In the genomic region with DNA sequence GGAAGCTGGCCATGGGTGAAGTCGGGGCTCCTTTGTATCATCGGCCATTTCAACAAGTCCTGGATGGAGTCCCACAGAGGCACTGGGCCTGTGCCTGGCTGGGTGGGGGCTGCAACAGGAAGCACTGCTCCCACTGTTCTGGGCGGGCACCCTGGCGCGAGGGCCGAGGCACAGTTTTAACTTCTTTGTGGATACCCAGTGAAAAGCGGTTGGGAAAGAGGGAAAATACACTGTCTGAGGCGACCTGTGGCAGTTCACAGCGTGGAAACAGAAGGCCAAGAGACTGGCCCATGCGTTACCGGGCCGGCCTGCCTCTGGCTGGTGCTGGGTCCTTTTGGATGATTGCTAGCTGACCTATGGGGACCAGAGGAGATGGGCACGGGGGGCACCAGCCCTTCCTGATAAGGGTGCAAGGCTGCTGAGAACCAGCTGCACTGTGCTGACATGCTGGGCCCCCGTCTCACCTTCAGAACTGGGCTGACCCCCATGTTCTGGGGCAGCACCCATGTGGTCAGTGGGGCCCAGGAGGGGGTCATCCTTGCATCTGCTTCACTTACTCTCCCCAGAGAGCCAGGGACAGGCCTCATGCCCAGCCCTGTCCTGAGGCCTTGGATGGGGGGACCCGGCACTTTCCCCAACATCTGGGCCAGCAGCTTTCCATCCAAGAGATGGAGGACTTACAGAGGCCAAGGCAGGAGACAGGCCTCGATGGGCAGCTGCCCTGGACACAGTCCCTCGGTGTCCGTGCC, we compare ENCODE assay signal across 18 cellular contexts. TPM values are rescaled to one million over a fixed set of nuclear protein-coding genes. Genes with fewer than 3 reads are reported as not detected.
DNase-seq lines count a peak whose midpoint lies in the region; ATAC-seq and TF ChIP-seq lines count a peak whose summit lies in the region.
"Had no signal": no experiment of that assay in that cellular context is flagged by ENCODE, and none has a peak within 500 bp of the region (broad histone marks: within the 10 kb centered on the region; RNA-seq: fewer than 3 reads in every experiment).

No MANE protein-coding gene starts in this region.

- peak overlapping the region; percentile 58 for H3K27ac Mint-ChIP-seq in activated CD4-positive, alpha-beta T cell treated with anti-CD3 and anti-CD28 coated beads, Interleukin-2, amount 10 ng/mL, durations not matched to agents 24 days and 14 days
- peak overlapping the region; percentile 89 for H3K27ac Mint-ChIP-seq in stimulated activated effector memory CD8-positive, alpha-beta T cell treated with anti-CD3 and anti-CD28 coated beads, Interleukin-12 subunit alpha, Interleukin-12 subunit beta, amount 100 ng/mL, for 72 hours
- H3K27ac Mint-ChIP-seq: activated naive CD8-positive, alpha-beta T cell; stimulated activated naive CD8-positive, alpha-beta T cell treated with anti-CD3 and anti-CD28 coated beads, Interleukin-15, Interleukin-2, amounts not matched to agents 100 ng/mL and 50 ng/mL, for 24 hours had no signal

- no peaks in the 10 kb centered on the region for H3K36me3 ChIP-seq in OCI-LY7 (ENCODE audit: insufficient read depth, low read length)
- no peaks in the 10 kb centered on the region for H3K36me3 ChIP-seq in ascending aorta

- H3K79me2 ChIP-seq in OCI-LY7 (ENCODE audit: insufficient read depth, low read depth, low read length), result no peaks in the 10 kb centered on the region

- H3K9me3 Mint-ChIP-seq in activated CD4-positive, alpha-beta T cell treated with anti-CD3 and anti-CD28 coated beads, Interleukin-2, amount 10 ng/mL, durations not matched to agents 24 days and 14 days, result no peaks in the 10 kb centered on the region
- no peaks in the 10 kb centered on the region for H3K9me3 Mint-ChIP-seq in stimulated activated effector memory CD8-positive, alpha-beta T cell treated with anti-CD3 and anti-CD28 coated beads, Interleukin-12 subunit alpha, Interleukin-12 subunit beta, amount 100 ng/mL, for 72 hours
- H3K9me3 Mint-ChIP-seq: effector memory CD8-positive, alpha-beta T cell; stimulated activated naive CD8-positive, alpha-beta T cell treated with anti-CD3 and anti-CD28 coated beads, Interleukin-15, Interleukin-2, amounts not matched to agents 100 ng/mL and 50 ng/mL, for 24 hours had no signal

- TF ChIP-seq CTCF in OCI-LY7 (conservative IDR thresholded peaks at IDR 0.05; ENCODE audit: low read length) (no peak), ascending aorta (IDR thresholded peaks at IDR 0.05) (no peak)

- H3K27ac ChIP-seq in OCI-LY7 (ENCODE audit: low read depth, low read length, poor library complexity, severe bottlenecking) (peak overlapping the region; percentile 32), epithelial cell of prostate (peak overlapping the region; percentile 77), ascending aorta (no peak overlapping the region)
- H3K27ac ChIP-seq: foreskin keratinocyte had no signal

- H3K4me1 ChIP-seq in OCI-LY7 (ENCODE audit: insufficient read depth, low read length, poor library complexity, severe bottlenecking) (peaks cover 36% of the 10 kb centered on the region), ascending aorta (peaks cover 4 to 13% of the 10 kb centered on the region in 2 donors)
- H3K4me1 ChIP-seq: foreskin keratinocyte had no signal

- peaks cover 20% of the 10 kb centered on the region for H3K27me3 ChIP-seq in ascending aorta

- intact Hi-C loops in activated CD4-positive, alpha-beta T cell treated with anti-CD3 and anti-CD28 coated beads, Interleukin-2, amount 10 ng/mL, durations not matched to agents 24 days and 14 days (cut with micrococcal nuclease), result loop anchor here (1.0 kb wide), 1 partner anchor 11 kb away; a partner anchor contains a TSS
- intact Hi-C loops in OCI-LY7 (cut with micrococcal nuclease; ENCODE audit: unreplicated experiment) (no loop called here), ascending aorta (cut with DNase I) (no loop called here)

- H3K4me1 Mint-ChIP-seq in activated CD4-positive, alpha-beta T cell treated with anti-CD3 and anti-CD28 coated beads, Interleukin-2, amount 10 ng/mL, durations not matched to agents 24 days and 14 days, result peaks cover 27% of the 10 kb centered on the region
- H3K4me1 Mint-ChIP-seq in stimulated activated effector memory CD8-positive, alpha-beta T cell treated with anti-CD3 and anti-CD28 coated beads, Interleukin-12 subunit alpha, Interleukin-12 subunit beta, amount 100 ng/mL, for 72 hours, result peaks cover 38% of the 10 kb centered on the region

- H4K20me1 ChIP-seq in OCI-LY7 (ENCODE audit: insufficient read depth, low read length), result no peaks in the 10 kb centered on the region

- peak overlapping the region; percentile 42 for H2AFZ ChIP-seq in OCI-LY7 (ENCODE audit: low read length)

- peak overlapping the region; percentile 47; the same call in 1 of the 2 replicates for H3K4me2 ChIP-seq in OCI-LY7 (ENCODE audit: low read length)

- no peaks in the 10 kb centered on the region for H3K9me2 ChIP-seq in OCI-LY7 (ENCODE audit: insufficient read depth, low read length)

- no peak for ATAC-seq in stimulated activated effector memory CD8-positive, alpha-beta T cell treated with anti-CD3 and anti-CD28 coated beads, Interleukin-12 subunit alpha, Interleukin-12 subunit beta, amount 100 ng/mL, for 72 hours
- no peak for ATAC-seq in GM18861 (IDR thresholded peaks at IDR 0.05; ENCODE audit: unreplicated experiment)
- ATAC-seq: foreskin keratinocyte had no signal

- H3K4me3 ChIP-seq in OCI-LY7 (ENCODE audit: low read depth, low read length, poor library complexity, severe bottlenecking) (no peak overlapping the region), ascending aorta (no peak overlapping the region)

- peaks cover 21% of the 10 kb centered on the region for H3K27me3 Mint-ChIP-seq in activated CD4-positive, alpha-beta T cell treated with anti-CD3 and anti-CD28 coated beads, Interleukin-2, amount 10 ng/mL, durations not matched to agents 24 days and 14 days

- BruUV-seq in OCI-LY7 (replicated peaks; lab: Mats Ljungman, UMichigan), result no TSS peak

- POLR2A ChIA-PET in OCI-LY7 (lab: Charles Lee), result interaction anchor here (0.6 to 0.8 kb wide), 2 partner anchors 9 to 23 kb away, joined by 3 read pairs; no protein-coding TSS in a partner anchor

- DNase-seq in activated CD4-positive, alpha-beta T cell treated with anti-CD3 and anti-CD28 coated beads, Interleukin-2, amount 10 ng/mL, durations not matched to agents 24 days and 14 days, result no peak
- no peak for DNase-seq in activated CD4-positive, alpha-beta T cell treated with anti-CD3 and anti-CD28 coated beads, Interleukin-2, amount 50 U/mL, for 1 hour
- DNase-seq in OCI-LY7 (ENCODE audit: low spot score), result no peak
- no peak for DNase-seq in epithelial cell of prostate (ENCODE audit: low read depth, low spot score)
- DNase-seq in stimulated activated effector memory CD8-positive, alpha-beta T cell treated with anti-CD3 and anti-CD28 coated beads, Interleukin-12 subunit alpha, Interleukin-12 subunit beta, amount 100 ng/mL, for 72 hours (ENCODE audit: low spot score in 2 of 2), result no peak
- no peak for DNase-seq in ascending aorta (ENCODE audit: low spot score in 2 of 2)
- DNase-seq in NCI-H187 (lab: John Stamatoyannopoulos, UW), result no peak
- DNase-seq: foreskin keratinocyte, HCEC 1CT, NCI-H345, occipital lobe had no signal

- no peak overlapping the region for H3K4me3 Mint-ChIP-seq in activated CD4-positive, alpha-beta T cell treated with anti-CD3 and anti-CD28 coated beads, Interleukin-2, amount 10 ng/mL, durations not matched to agents 24 days and 14 days
- peak overlapping the region; percentile 52 for H3K4me3 Mint-ChIP-seq in stimulated activated effector memory CD8-positive, alpha-beta T cell treated with anti-CD3 and anti-CD28 coated beads, Interleukin-12 subunit alpha, Interleukin-12 subunit beta, amount 100 ng/mL, for 72 hours
- H3K4me3 Mint-ChIP-seq: activated naive CD8-positive, alpha-beta T cell; stimulated activated naive CD8-positive, alpha-beta T cell treated with anti-CD3 and anti-CD28 coated beads, Interleukin-15, Interleukin-2, amounts not matched to agents 100 ng/mL and 50 ng/mL, for 24 hours had no signal

- CTCF ChIA-PET in OCI-LY7 (lab: Charles Lee; ENCODE audit: unreplicated experiment), result interaction anchor here (0.9 kb wide), 1 partner anchor 11 kb away, joined by 3 read pairs; no protein-coding TSS in a partner anchor

- H3K36me3 Mint-ChIP-seq in activated CD4-positive, alpha-beta T cell treated with anti-CD3 and anti-CD28 coated beads, Interleukin-2, amount 10 ng/mL, durations not matched to agents 24 days and 14 days (ENCODE audit: low read depth), result no peaks in the 10 kb centered on the region
- H3K36me3 Mint-ChIP-seq in stimulated activated effector memory CD8-positive, alpha-beta T cell treated with anti-CD3 and anti-CD28 coated beads, Interleukin-12 subunit alpha, Interleukin-12 subunit beta, amount 100 ng/mL, for 72 hours, result no peaks in the 10 kb centered on the region
- H3K36me3 Mint-ChIP-seq: activated naive CD8-positive, alpha-beta T cell had no signal

- H3K9me3 ChIP-seq in OCI-LY7 (ENCODE audit: low read length) (no peaks in the 10 kb centered on the region), ascending aorta (no peaks in the 10 kb centered on the region)

RNA-seq across cellular contexts. Expression of a gene that starts 4.2 kb away (rescaled TPM):
- 0.07 TPM in 1 of 2 replicates, not detected in the other for total RNA-seq in activated CD4-positive, alpha-beta T cell treated with anti-CD3 and anti-CD28 coated beads, Interleukin-2, amount 10 ng/mL, durations not matched to agents 24 days and 14 days
- total RNA-seq in OCI-LY7 (2014; rRNA removed; shearing (Covaris generic)), result 0.15 TPM in 1 of 2 replicates, not detected in the other
- not detected in 2 replicates for total RNA-seq in OCI-LY7 (2022)
- not detected for total RNA-seq in ascending aorta
- total RNA-seq: A673, G401, mesenteric fat pad, occipital lobe had no signal

RNA-seq across cellular contexts. Expression of a gene that starts 10.3 kb away (rescaled TPM):
- 20.1 and 21.1 TPM in 2 replicates for total RNA-seq in activated CD4-positive, alpha-beta T cell treated with anti-CD3 and anti-CD28 coated beads, Interleukin-2, amount 10 ng/mL, durations not matched to agents 24 days and 14 days
- total RNA-seq in OCI-LY7 (2014; rRNA removed; shearing (Covaris generic)), result 10.2 and 12.9 TPM in 2 replicates
- total RNA-seq in OCI-LY7 (2022), result 23.9 and 25.6 TPM in 2 replicates
- total RNA-seq in ascending aorta, result 31.8 TPM

RNA-seq across cellular contexts. Expression of a gene that starts 42.7 kb away (rescaled TPM):
- total RNA-seq in activated CD4-positive, alpha-beta T cell treated with anti-CD3 and anti-CD28 coated beads, Interleukin-2, amount 10 ng/mL, durations not matched to agents 24 days and 14 days, result 1.2 and 2.1 TPM in 2 replicates
- not detected in 2 replicates for total RNA-seq in OCI-LY7 (2014; rRNA removed; shearing (Covaris generic))
- total RNA-seq in OCI-LY7 (2022) (not detected in 2 replicates), ascending aorta (not detected)
- total RNA-seq: G401, mesenteric fat pad had no signal

Comparison
In these comparisons a context has a peak if more than half of its experiments do, and no peak if none do; other contexts are left out.
1. H3K27ac ChIP-seq: peak in OCI-LY7 (single experiment) and epithelial cell of prostate (single experiment); none in ascending aorta (0 of 2).